25 cellular contexts compared by ENCODE assay signal in the genomic region with DNA sequence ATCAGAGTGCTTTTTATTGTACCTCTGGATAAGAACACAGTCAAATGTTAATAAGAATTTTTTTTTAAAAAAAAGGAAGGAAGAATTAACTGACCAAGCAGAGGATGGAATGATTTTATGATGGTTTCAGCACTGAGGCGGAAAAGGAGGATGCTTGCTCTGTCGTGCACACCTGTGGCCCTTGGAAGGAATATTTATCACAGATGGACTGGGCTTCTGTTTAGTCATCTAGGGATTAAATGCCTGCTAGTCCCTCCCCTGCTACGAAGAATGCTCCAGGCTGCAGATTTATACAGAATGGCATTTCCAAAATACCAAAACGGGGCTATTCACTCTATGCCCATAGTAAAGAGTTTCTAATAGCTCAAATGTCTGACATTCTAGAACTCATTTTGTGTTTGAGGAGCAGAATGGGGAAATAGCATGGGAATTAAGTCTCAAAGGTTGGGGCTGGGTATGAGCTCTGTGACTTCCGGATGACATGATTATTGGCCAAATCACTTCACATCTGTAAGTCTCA.
"Had no signal": no experiment of that assay in that cellular context is flagged by ENCODE, and none has a peak within 500 bp of the region (broad histone marks: within the 10 kb centered on the region; RNA-seq: fewer than 3 reads in every experiment).

No MANE protein-coding gene starts in this region.

- H3K4me3 ChIP-seq: adrenal gland, ascending aorta, mucosa of descending colon, right lobe of liver, skin epidermis, suprapubic skin, tibial artery had no signal

- H3K27me3 Mint-ChIP-seq: activated CD4-positive, alpha-beta T cell treated with anti-CD3 and anti-CD28 coated beads for 36 hours; activated naive CD8-positive, alpha-beta T cell; naive B cell; T-cell had no signal

- H3K36me3 Mint-ChIP-seq: activated naive CD8-positive, alpha-beta T cell had no signal

- DNase-seq: activated CD4-positive, alpha-beta T cell treated with anti-CD3 and anti-CD28 coated beads for 36 hours; activated CD4-positive, alpha-beta T cell treated with anti-CD3 and anti-CD28 coated beads, Interleukin-2, amount 50 U/mL, for 4 hours; activated CD4-positive, CD25-positive, alpha-beta regulatory T cell; activated effector memory CD4-positive, alpha-beta T cell treated with Interleukin-2 at 50 U/mL for 16 hours; activated naive CD4-positive, alpha-beta T cell treated with Interleukin-2 at 50 U/mL for 16 hours; adrenal gland; brain microvascular endothelial cell; effector CD8-positive, alpha-beta T cell; left cardiac atrium; left ventricle myocardium superior; mucosa of descending colon; naive B cell; nephron progenitor cell; right lobe of liver; stimulated activated CD4-positive, alpha-beta T cell treated with anti-CD3 and anti-CD28 coated beads, Interleukin-1b, Interleukin-23, amount 100 ng/mL, for 48 hours; stimulated activated naive CD4-positive, alpha-beta T cell; T-cell; tibial artery had no signal

- ATAC-seq: activated CD4-positive, alpha-beta T cell treated with anti-CD3 and anti-CD28 coated beads for 36 hours; left cardiac atrium; left ventricle myocardium superior; mucosa of descending colon; right lobe of liver; T-cell had no signal

- H3K4me3 Mint-ChIP-seq: activated CD4-positive, alpha-beta T cell treated with anti-CD3 and anti-CD28 coated beads for 36 hours; activated naive CD8-positive, alpha-beta T cell; naive B cell; nephron progenitor cell; T-cell; T-helper 2 cell treated with Interferon-gamma antibody and Interleukin-4, amounts not matched to agents 5 μg/mL and 100 μg/mL, for 36 hours had no signal

- H3K9me3 ChIP-seq: adrenal gland, ascending aorta, mucosa of descending colon, neutrophil, right lobe of liver, suprapubic skin, tibial artery had no signal

- H3K27ac ChIP-seq: adrenal gland, ascending aorta, brain microvascular endothelial cell, epithelial cell of prostate, neutrophil, right lobe of liver, skin epidermis, tibial artery had no signal

- H3K4me1 ChIP-seq: adrenal gland, ascending aorta, right lobe of liver had no signal

- H3K36me3 ChIP-seq: adrenal gland, ascending aorta, brain microvascular endothelial cell, neutrophil, right lobe of liver, suprapubic skin, tibial artery had no signal

- H3K4me1 Mint-ChIP-seq: naive B cell, T-cell had no signal

- H3K27me3 ChIP-seq: adrenal gland, ascending aorta, brain microvascular endothelial cell, neutrophil, right lobe of liver, suprapubic skin, tibial artery had no signal

- H3K27ac Mint-ChIP-seq: activated CD4-positive, alpha-beta T cell treated with anti-CD3 and anti-CD28 coated beads for 36 hours; activated naive CD8-positive, alpha-beta T cell; naive B cell; nephron progenitor cell; T-cell; T-helper 2 cell treated with Interferon-gamma antibody and Interleukin-4, amounts not matched to agents 5 μg/mL and 100 μg/mL, for 36 hours had no signal
